ENCODE assay signal across 1 cellular context in genomic region chr4:73692284-73692683, GRCh38.
TF ChIP-seq lines count a peak whose summit lies in the region.

No MANE protein-coding gene starts in this region.

TF ChIP-seq in SK-N-SH, 30 proteins besides CTCF, POLR2A, EP300 and RAD21 (continued from another document):
- TF ChIP-seq, protein P1, sequence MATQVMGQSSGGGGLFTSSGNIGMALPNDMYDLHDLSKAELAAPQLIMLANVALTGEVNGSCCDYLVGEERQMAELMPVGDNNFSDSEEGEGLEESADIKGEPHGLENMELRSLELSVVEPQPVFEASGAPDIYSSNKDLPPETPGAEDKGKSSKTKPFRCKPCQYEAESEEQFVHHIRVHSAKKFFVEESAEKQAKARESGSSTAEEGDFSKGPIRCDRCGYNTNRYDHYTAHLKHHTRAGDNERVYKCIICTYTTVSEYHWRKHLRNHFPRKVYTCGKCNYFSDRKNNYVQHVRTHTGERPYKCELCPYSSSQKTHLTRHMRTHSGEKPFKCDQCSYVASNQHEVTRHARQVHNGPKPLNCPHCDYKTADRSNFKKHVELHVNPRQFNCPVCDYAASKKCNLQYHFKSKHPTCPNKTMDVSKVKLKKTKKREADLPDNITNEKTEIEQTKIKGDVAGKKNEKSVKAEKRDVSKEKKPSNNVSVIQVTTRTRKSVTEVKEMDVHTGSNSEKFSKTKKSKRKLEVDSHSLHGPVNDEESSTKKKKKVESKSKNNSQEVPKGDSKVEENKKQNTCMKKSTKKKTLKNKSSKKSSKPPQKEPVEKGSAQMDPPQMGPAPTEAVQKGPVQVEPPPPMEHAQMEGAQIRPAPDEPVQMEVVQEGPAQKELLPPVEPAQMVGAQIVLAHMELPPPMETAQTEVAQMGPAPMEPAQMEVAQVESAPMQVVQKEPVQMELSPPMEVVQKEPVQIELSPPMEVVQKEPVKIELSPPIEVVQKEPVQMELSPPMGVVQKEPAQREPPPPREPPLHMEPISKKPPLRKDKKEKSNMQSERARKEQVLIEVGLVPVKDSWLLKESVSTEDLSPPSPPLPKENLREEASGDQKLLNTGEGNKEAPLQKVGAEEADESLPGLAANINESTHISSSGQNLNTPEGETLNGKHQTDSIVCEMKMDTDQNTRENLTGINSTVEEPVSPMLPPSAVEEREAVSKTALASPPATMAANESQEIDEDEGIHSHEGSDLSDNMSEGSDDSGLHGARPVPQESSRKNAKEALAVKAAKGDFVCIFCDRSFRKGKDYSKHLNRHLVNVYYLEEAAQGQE (IDR thresholded peaks at IDR 0.05; ENCODE audit: low read depth, low read length) = no peak
- TF ChIP-seq YY1 (IDR thresholded peaks at IDR 0.05; ENCODE audit: low read depth) (no peak), FOXJ3 (CRISPR knock-in tag; IDR thresholded peaks at IDR 0.05) (no peak), POLR2AphosphoS5 (IDR thresholded peaks at IDR 0.05; ENCODE audit: low read depth, low read length) (no peak), RCOR1 (IDR thresholded peaks at IDR 0.05; ENCODE audit: low read length) (no peak), TEAD4 (IDR thresholded peaks at IDR 0.05; ENCODE audit: borderline replicate concordance, insufficient read depth) (no peak)
